ENCODE assay signal across 14 cellular contexts in genomic region chr12:2637371-2637770, GRCh38.
DNase-seq lines count a peak whose midpoint lies in the region; ATAC-seq and TF ChIP-seq lines count a peak whose summit lies in the region.
"Had no signal": no experiment of that assay in that cellular context is flagged by ENCODE, and none has a peak within 500 bp of the region (broad histone marks: within the 10 kb centered on the region; RNA-seq: fewer than 3 reads in every experiment).

No MANE protein-coding gene starts in this region.

- H3K36me3 ChIP-seq in IMR-90 (ENCODE audit: control insufficient read depth, insufficient read depth, low read length), result peaks cover 5% of the 10 kb centered on the region; the same call in 1 of the 2 replicates
- H3K36me3 ChIP-seq in thoracic aorta, result peaks cover 4% of the 10 kb centered on the region
- no peaks in the 10 kb centered on the region for H3K36me3 ChIP-seq in mammary epithelial cell (ENCODE audit: insufficient read depth, low read length)

- peaks cover 29% of the 10 kb centered on the region for H3K9me1 ChIP-seq in IMR-90 (ENCODE audit: insufficient read depth, low read length)

- H3K27me3 ChIP-seq in IMR-90 (ENCODE audit: control insufficient read depth, insufficient read depth, low read length), result no peaks in the 10 kb centered on the region
- H3K27me3 ChIP-seq in thoracic aorta (replicated peaks; ENCODE audit: insufficient read depth), result no peaks in the 10 kb centered on the region
- H3K27me3 ChIP-seq in mammary epithelial cell (ENCODE audit: insufficient read depth, low read length), result no peaks in the 10 kb centered on the region

- no peak for TF ChIP-seq POLR2A in IMR-90 (IDR thresholded peaks at IDR 0.05; ENCODE audit: low read depth, low read length)

- no peak for ATAC-seq in IMR-90 (ENCODE audit: low read depth)
- ATAC-seq in thoracic aorta (ENCODE audit: insufficient number of reproducible peaks, low FRiP score, low read depth), result no peak
- no peak for ATAC-seq in HG02642 (IDR thresholded peaks at IDR 0.05; ENCODE audit: poor library complexity, unreplicated experiment)

- H3K23ac ChIP-seq in IMR-90 (ENCODE audit: low read depth, low read length), result 0 out of 2 replicates have a peak overlapping the region, but pooled peaks have one; percentile 34

- H4K20me1 ChIP-seq in IMR-90 (ENCODE audit: insufficient read depth, low read length), result no peaks in the 10 kb centered on the region
- no peaks in the 10 kb centered on the region for H4K20me1 ChIP-seq in mammary epithelial cell (ENCODE audit: insufficient read depth, low read length)

- no peak overlapping the region for H3K4me2 ChIP-seq in IMR-90 (ENCODE audit: low read depth, low read length)
- H3K4me2 ChIP-seq in mammary epithelial cell (ENCODE audit: insufficient read depth, low read depth, low read length), result no peak overlapping the region

- no peak overlapping the region for H2BK120ac ChIP-seq in IMR-90 (ENCODE audit: low read depth, low read length)

- H2AK9ac ChIP-seq in IMR-90 (replicated peaks; ENCODE audit: low read depth, low read length, poor library complexity), result no peak overlapping the region

- no peak overlapping the region for H2BK20ac ChIP-seq in IMR-90 (ENCODE audit: low read depth, low read length)

- no peak overlapping the region; the same call in 1 of the 2 replicates for H4K91ac ChIP-seq in IMR-90 (ENCODE audit: insufficient read depth, low read depth, low read length)

- no peak overlapping the region for H3K56ac ChIP-seq in IMR-90 (ENCODE audit: extremely low read depth, insufficient read depth, low read length)

- no peak overlapping the region for H2BK15ac ChIP-seq in IMR-90 (ENCODE audit: low read depth, low read length)

- H3K4ac ChIP-seq in IMR-90 (ENCODE audit: low read depth, low read length), result no peak overlapping the region

- TF ChIP-seq CTCF in IMR-90 (conservative IDR thresholded peaks at IDR 0.05; ENCODE audit: low read depth, low read length) (no peak), thoracic aorta (IDR thresholded peaks at IDR 0.05) (no peak), mammary epithelial cell (conservative IDR thresholded peaks at IDR 0.05 in 1 of 2, IDR thresholded peaks at IDR 0.05 in 1 of 2; ENCODE audit: extremely low read depth in 1 of 2, insufficient read depth in 1 of 2, low read depth in 1 of 2, low read length in 2 of 2) (no peak)

- DNase-seq in IMR-90 (no peak), myocyte (ENCODE audit: low read depth) (peak; percentile 3), thoracic aorta (ENCODE audit: low spot score) (no peak), UCSD-AML1 (lab: John Stamatoyannopoulos, UW; ENCODE audit: unreplicated experiment) (no peak), mammary epithelial cell (no peak)
- DNase-seq: C1 segment of cervical spinal cord, DMS 273 treated with DMSO at 0.1 percent for 48 hours, GM23248, KG1, NCI-H1436 treated with DMSO at 0.1 percent for 48 hours, NCI-H2081, NCI-H524 had no signal

- H3K4me1 ChIP-seq in IMR-90 (ENCODE audit: control insufficient read depth, insufficient read depth, low read length), result peaks cover 17% of the 10 kb centered on the region
- peaks cover 12 to 33% of the 10 kb centered on the region in 2 donors for H3K4me1 ChIP-seq in thoracic aorta (ENCODE audit: control insufficient read depth in 1 of 2, low read depth in 2 of 2)
- peaks cover 17% of the 10 kb centered on the region for H3K4me1 ChIP-seq in mammary epithelial cell (ENCODE audit: insufficient read depth, low read length)

- H3K27ac ChIP-seq in IMR-90 (ENCODE audit: insufficient read depth, low read length), result no peak overlapping the region
- H3K27ac ChIP-seq in cingulate gyrus (ENCODE audit: low read depth, low read length), result peak overlapping the region; percentile 58
- H3K27ac ChIP-seq in thoracic aorta, result peak overlapping the region; percentile 60 to 67
- no peak overlapping the region for H3K27ac ChIP-seq in mammary epithelial cell (ENCODE audit: insufficient read depth, low read depth, low read length)
- H3K27ac ChIP-seq: GM23248 had no signal

- no peak overlapping the region for H4K8ac ChIP-seq in IMR-90 (ENCODE audit: low read depth in 2 of 2, low read length in 2 of 2)

- H3K79me1 ChIP-seq in IMR-90 (ENCODE audit: low read depth in 1 of 2, low read length in 2 of 2), result no peaks in the 10 kb centered on the region

- no peak for TF ChIP-seq RAD21 in IMR-90 (IDR thresholded peaks at IDR 0.05; ENCODE audit: low read length)

- no peak overlapping the region for H3K18ac ChIP-seq in IMR-90 (ENCODE audit: low read depth, low read length)

- dilution Hi-C loops in IMR-90 (cut with HindIII; ENCODE audit: low sequenced_read_pairs, unreplicated experiment) (no loop called here), mammary epithelial cell (cut with HindIII; ENCODE audit: low sequenced_read_pairs) (no loop called here)

- H2BK5ac ChIP-seq in IMR-90 (ENCODE audit: low read depth, low read length, poor library complexity, severe bottlenecking), result no peak overlapping the region

- no peak overlapping the region for H3K9ac ChIP-seq in IMR-90 (ENCODE audit: low read depth, low read length)
- H3K9ac ChIP-seq in mammary epithelial cell (ENCODE audit: insufficient read depth, low read length), result no peak overlapping the region
- H3K9ac ChIP-seq: GM23248 had no signal

- intact Hi-C loops in IMR-90 (cut with micrococcal nuclease) (no loop called here), mammary epithelial cell (cut with micrococcal nuclease) (no loop called here)

- no peak overlapping the region for H2AK5ac ChIP-seq in IMR-90 (ENCODE audit: low read depth, low read length)

- POLR2A ChIA-PET in IMR-90 (lab: Charles Lee; ENCODE audit: unreplicated experiment), result no interaction called here

- H2AFZ ChIP-seq in IMR-90 (replicated peaks; ENCODE audit: low read length, poor library complexity) (peak overlapping the region; percentile 36), mammary epithelial cell (ENCODE audit: low read depth, low read length) (no peak overlapping the region)
- H2AFZ ChIP-seq: GM23248 had no signal

- 0 out of 2 replicates have a peak overlapping the region, but pooled peaks have one; percentile 7 for H3K14ac ChIP-seq in IMR-90 (replicated peaks; ENCODE audit: low read depth, low read length)

- H3K4me3 ChIP-seq in IMR-90 (ENCODE audit: insufficient read depth, low read depth, low read length) (no peak overlapping the region), thoracic aorta (no peak overlapping the region), mammary epithelial cell (replicated peaks in 1 of 3; ENCODE audit: insufficient read depth in 1 of 3, low read depth in 2 of 3, low read length in 3 of 3) (no peak overlapping the region)
- H3K4me3 ChIP-seq: GM23248 had no signal

- no peaks in the 10 kb centered on the region for H3K79me2 ChIP-seq in mammary epithelial cell (ENCODE audit: insufficient read depth, low read length)

- in situ Hi-C loops in IMR-90 (cut with MboI; ENCODE audit: low sequenced_read_pairs) (no loop called here), mammary epithelial cell (cut with MboI; ENCODE audit: low sequenced_read_pairs in 2 of 2) (no loop called here)

- BruUV-seq in IMR-90 (replicated peaks; lab: Mats Ljungman, UMichigan) (no TSS peak), mammary epithelial cell (replicated peaks; lab: Mats Ljungman, UMichigan) (no TSS peak)

- CTCF ChIA-PET in IMR-90 (lab: Yijun Ruan, JAX), result interaction anchor here (0.6 kb wide), 1 partner anchor 628 kb away, joined by 3 read pairs; no protein-coding TSS in a partner anchor
- CTCF ChIA-PET in mammary epithelial cell (lab: Charles Lee; ENCODE audit: low non-redundant PET), result no interaction called here

- H3K9me3 ChIP-seq in IMR-90 (ENCODE audit: control insufficient read depth, insufficient read depth, low read length), result peaks cover 4% of the 10 kb centered on the region
- no peaks in the 10 kb centered on the region for H3K9me3 ChIP-seq in thoracic aorta
- H3K9me3 ChIP-seq in mammary epithelial cell (replicated peaks; ENCODE audit: insufficient read depth, low read length), result no peaks in the 10 kb centered on the region

- H4K5ac ChIP-seq in IMR-90 (ENCODE audit: low read depth, low read length), result no peak overlapping the region

- 80% methylated on average over 2 of the region's 8 CpGs; no CpG with 5 or more reads in 1 of the 2 experiments for WGBS in IMR-90 (ENCODE audit: extremely low coverage in 2 of 2, insufficient read length in 1 of 2), 2 experiments
- 86% methylated on average over 7 of the region's 8 CpGs for WGBS in mammary epithelial cell (ENCODE audit: low coverage, missing lambda C conversion rate)

TF ChIP-seq in IMR-90, 13 proteins besides CTCF, POLR2A, EP300 and RAD21:
- no peak for TF ChIP-seq USF2 (IDR thresholded peaks at IDR 0.05; ENCODE audit: low read depth, low read length)
TF ChIP-seq in IMR-90: peak in this region for 0.

Comparison
In these comparisons a context has a peak if more than half of its experiments do, and no peak if none do; other contexts are left out.
1. H3K27ac ChIP-seq: peak in cingulate gyrus (single experiment) and thoracic aorta (2 of 2); none in IMR-90 (single experiment) and mammary epithelial cell (single experiment).